Comparison of ENCODE assay signal across 1 cellular context in the genomic region with DNA sequence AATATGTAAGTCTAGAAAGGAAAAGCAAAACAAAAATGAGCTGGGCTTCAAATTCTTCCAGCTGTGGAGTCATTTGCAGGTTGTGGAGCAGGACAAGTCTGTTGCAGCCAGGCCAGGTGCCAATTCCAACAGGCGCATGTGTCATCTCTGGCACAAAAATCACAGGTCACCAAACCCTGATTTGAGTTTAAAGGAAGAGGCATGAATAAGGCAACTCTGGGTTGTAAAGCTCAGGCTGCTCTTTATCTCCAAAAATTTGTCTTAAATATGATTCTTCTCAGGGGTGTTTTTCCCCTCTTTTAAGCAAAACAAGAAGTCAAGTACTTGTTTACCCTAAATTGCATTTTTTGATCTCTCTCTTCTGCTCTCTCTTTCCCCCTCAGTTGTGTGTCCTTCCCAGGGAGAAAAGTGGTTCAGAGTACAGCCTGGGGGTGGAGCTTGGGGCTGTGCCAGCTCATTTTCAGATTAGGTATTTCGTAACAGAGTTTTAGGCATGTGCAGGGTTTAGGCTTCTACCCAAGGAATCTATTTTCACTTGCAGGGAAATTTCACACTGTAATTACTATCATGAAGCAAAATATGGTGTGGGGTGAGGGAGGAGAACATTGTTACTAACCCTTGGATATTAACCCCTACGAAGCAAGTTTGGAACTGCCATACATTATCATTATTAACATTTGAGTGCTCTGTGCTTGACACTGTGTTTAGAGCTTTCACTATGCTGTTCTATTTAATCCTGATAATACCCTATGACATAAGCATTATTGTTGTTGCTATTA.
TF ChIP-seq lines count a peak whose summit lies in the region.

No MANE protein-coding gene starts in this region.

TF ChIP-seq in HepG2, 621 proteins besides CTCF, POLR2A, EP300 and RAD21 (continued from another document and continues in another):
- TF ChIP-seq HMGXB3 (CRISPR knock-in tag; IDR thresholded peaks at IDR 0.05; ENCODE audit: borderline replicate concordance) (peak; percentile 62; the same call in 1 of the 2 replicates), ZNF143 (CRISPR knock-in tag; IDR thresholded peaks at IDR 0.05) (no peak), CEBPG (CRISPR knock-in tag; IDR thresholded peaks at IDR 0.05) (peak; percentile 93), ZNF496 (CRISPR knock-in tag; IDR thresholded peaks at IDR 0.05; ENCODE audit: insufficient replicate concordance) (no peak), BRCA1 (CRISPR knock-in tag; IDR thresholded peaks at IDR 0.05) (no peak), SRSF1 (optimal IDR thresholded peaks at IDR 0.05; ENCODE audit: low read depth, low read length) (no peak), ZNF766 (CRISPR knock-in tag; IDR thresholded peaks at IDR 0.05; ENCODE audit: borderline replicate concordance) (no peak), ATF7 (IDR thresholded peaks at IDR 0.05) (no peak), ATF7 (CRISPR knock-in tag; IDR thresholded peaks at IDR 0.05) (peak; percentile 61), STAT6 (CRISPR knock-in tag; IDR thresholded peaks at IDR 0.05; ENCODE audit: borderline replicate concordance) (peak; percentile 97), KMT2A (CRISPR knock-in tag; IDR thresholded peaks at IDR 0.05) (0 out of 2 replicates have a peak, but pooled peaks have one; percentile 42), ZMAT5 (CRISPR knock-in tag; IDR thresholded peaks at IDR 0.05; ENCODE audit: borderline replicate concordance, low read depth) (no peak), KDM5B (CRISPR knock-in tag; IDR thresholded peaks at IDR 0.05; ENCODE audit: borderline replicate concordance) (no peak), RBM22 (optimal IDR thresholded peaks at IDR 0.05; ENCODE audit: low read length) (no peak), CREB1 (IDR thresholded peaks at IDR 0.05) (no peak), CREB1 (CRISPR knock-in tag; IDR thresholded peaks at IDR 0.05) (peak; percentile 52), HOMEZ (CRISPR knock-in tag; IDR thresholded peaks at IDR 0.05; ENCODE audit: low read depth) (peak; percentile 85; the same call in 1 of the 2 replicates), KDM4B (CRISPR knock-in tag; IDR thresholded peaks at IDR 0.05) (peak; percentile 18; the same call in 1 of the 2 replicates), NR1H2 (CRISPR knock-in tag; IDR thresholded peaks at IDR 0.05; ENCODE audit: borderline replicate concordance, low read depth) (no peak; the same call in 1 of the 2 replicates), NFAT5 (CRISPR knock-in tag; IDR thresholded peaks at IDR 0.05) (no peak), PAX8 (CRISPR knock-in tag; IDR thresholded peaks at IDR 0.05; ENCODE audit: borderline replicate concordance) (no peak), ZNF280D (CRISPR knock-in tag; IDR thresholded peaks at IDR 0.05) (no peak)
- TF ChIP-seq, protein P1, sequence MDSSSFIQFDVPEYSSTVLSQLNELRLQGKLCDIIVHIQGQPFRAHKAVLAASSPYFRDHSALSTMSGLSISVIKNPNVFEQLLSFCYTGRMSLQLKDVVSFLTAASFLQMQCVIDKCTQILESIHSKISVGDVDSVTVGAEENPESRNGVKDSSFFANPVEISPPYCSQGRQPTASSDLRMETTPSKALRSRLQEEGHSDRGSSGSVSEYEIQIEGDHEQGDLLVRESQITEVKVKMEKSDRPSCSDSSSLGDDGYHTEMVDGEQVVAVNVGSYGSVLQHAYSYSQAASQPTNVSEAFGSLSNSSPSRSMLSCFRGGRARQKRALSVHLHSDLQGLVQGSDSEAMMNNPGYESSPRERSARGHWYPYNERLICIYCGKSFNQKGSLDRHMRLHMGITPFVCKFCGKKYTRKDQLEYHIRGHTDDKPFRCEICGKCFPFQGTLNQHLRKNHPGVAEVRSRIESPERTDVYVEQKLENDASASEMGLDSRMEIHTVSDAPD (CRISPR knock-in tag; IDR thresholded peaks at IDR 0.05): no peak
- TF ChIP-seq, protein P2, sequence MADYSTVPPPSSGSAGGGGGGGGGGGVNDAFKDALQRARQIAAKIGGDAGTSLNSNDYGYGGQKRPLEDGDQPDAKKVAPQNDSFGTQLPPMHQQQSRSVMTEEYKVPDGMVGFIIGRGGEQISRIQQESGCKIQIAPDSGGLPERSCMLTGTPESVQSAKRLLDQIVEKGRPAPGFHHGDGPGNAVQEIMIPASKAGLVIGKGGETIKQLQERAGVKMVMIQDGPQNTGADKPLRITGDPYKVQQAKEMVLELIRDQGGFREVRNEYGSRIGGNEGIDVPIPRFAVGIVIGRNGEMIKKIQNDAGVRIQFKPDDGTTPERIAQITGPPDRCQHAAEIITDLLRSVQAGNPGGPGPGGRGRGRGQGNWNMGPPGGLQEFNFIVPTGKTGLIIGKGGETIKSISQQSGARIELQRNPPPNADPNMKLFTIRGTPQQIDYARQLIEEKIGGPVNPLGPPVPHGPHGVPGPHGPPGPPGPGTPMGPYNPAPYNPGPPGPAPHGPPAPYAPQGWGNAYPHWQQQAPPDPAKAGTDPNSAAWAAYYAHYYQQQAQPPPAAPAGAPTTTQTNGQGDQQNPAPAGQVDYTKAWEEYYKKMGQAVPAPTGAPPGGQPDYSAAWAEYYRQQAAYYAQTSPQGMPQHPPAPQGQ (CRISPR knock-in tag; IDR thresholded peaks at IDR 0.05; ENCODE audit: borderline replicate concordance): no peak
- TF ChIP-seq, protein P3, sequence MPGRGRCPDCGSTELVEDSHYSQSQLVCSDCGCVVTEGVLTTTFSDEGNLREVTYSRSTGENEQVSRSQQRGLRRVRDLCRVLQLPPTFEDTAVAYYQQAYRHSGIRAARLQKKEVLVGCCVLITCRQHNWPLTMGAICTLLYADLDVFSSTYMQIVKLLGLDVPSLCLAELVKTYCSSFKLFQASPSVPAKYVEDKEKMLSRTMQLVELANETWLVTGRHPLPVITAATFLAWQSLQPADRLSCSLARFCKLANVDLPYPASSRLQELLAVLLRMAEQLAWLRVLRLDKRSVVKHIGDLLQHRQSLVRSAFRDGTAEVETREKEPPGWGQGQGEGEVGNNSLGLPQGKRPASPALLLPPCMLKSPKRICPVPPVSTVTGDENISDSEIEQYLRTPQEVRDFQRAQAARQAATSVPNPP (CRISPR knock-in tag; IDR thresholded peaks at IDR 0.05): 0 out of 2 replicates have a peak, but pooled peaks have one; percentile 36
